Comparison of ENCODE assay signal across 8 cellular contexts in the genomic region with DNA sequence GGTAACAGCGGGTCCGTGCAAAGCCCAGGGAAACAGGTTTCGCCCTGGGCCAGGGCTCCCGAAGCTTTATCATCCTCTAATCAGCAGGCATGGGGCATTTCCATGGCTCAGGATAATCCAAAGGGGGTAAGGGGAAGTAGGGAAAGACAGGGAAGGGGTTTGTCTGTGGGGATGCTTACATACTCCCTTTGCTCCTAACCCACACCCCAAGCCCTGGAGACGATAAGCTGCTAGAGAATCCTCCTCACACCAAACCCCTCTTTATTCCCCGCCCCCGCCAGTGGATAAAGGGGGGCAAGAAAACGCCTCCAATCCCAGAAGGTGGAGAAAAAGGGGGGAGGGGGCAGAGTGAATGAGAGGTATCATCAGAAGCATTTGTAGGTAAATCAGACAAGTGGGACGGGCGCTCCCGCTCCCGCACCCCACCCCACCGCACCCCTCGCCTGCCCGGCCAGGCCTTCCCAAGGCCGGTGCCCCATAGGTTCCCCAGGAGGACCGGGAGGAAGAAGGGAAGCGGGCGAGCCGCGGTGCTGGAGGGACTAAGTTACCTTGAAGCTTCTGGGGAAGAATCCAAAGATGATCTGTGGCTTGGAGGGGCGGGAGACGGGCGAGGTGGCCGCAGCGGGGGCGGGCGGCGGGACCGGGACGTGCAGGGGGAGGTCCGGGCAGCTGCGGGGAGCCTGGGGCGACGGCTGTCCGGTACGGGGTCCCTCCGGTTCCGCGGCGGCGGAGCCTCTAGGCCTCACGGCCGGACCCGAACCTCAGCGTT. TPM values are rescaled to one million over a fixed set of nuclear protein-coding genes. Genes with fewer than 3 reads are reported as not detected.
DNase-seq lines count a peak whose midpoint lies in the region; ATAC-seq, FAIRE-seq and TF ChIP-seq lines count a peak whose summit lies in the region.

No MANE protein-coding gene starts in this region.

- under 1% methylated on average over 21 of the region's 46 CpGs for WGBS in A549 (ENCODE audit: missing lambda C conversion rate)
- 0% methylated on average over 22 to 33 of the region's 46 CpGs for WGBS in mesodermal cell (ENCODE audit: insufficient coverage in 2 of 2), 2 experiments
- under 1% methylated on average over 46 of the region's 46 CpGs for WGBS in urinary bladder

- H3K4me1 ChIP-seq in A549 (peaks cover 10% of the 10 kb centered on the region; the same call in 2 of the 3 replicates), mesodermal cell (ENCODE audit: control insufficient read depth, insufficient read depth, low read length, poor library complexity, severe bottlenecking) (no peaks in the 10 kb centered on the region), urinary bladder (ENCODE audit: insufficient read depth) (no peaks in the 10 kb centered on the region)

- DNase-seq in A549 (ENCODE audit: low read depth in 1 of 2, low spot score in 1 of 2) (no peak), GM12865 (ENCODE audit: low read depth) (no peak), SW480 (ENCODE audit: low spot score) (peak; percentile 27), OCI-M2 (lab: John Stamatoyannopoulos, UW; ENCODE audit: unreplicated experiment) (no peak)
- peak; percentile 8 for DNase-seq in effector CD4-positive, alpha-beta T cell

- peak; percentile 41 to 47 for ATAC-seq in A549
- ATAC-seq in HG03135 (IDR thresholded peaks at IDR 0.05; ENCODE audit: unreplicated experiment), result peak; percentile 17

- H3K27ac ChIP-seq in A549 (peak overlapping the region; percentile 92 to 97), mesodermal cell (ENCODE audit: low read depth, low read length, severe bottlenecking) (peak overlapping the region; percentile 87), urinary bladder (ENCODE audit: low read depth) (peak overlapping the region; percentile 86)

- TF ChIP-seq POLR2A in A549 (IDR thresholded peaks at IDR 0.05; ENCODE audit: low read length), result no peak

- H3K4me3 ChIP-seq in A549 (peak overlapping the region; percentile 71), GM12865 (ENCODE audit: low read depth, low read length) (peak overlapping the region; percentile 97), mesodermal cell (ENCODE audit: extremely low read depth, insufficient read depth, low read length, poor library complexity, severe bottlenecking) (peak overlapping the region; percentile 98), urinary bladder (ENCODE audit: low read depth, low read length) (peak overlapping the region; percentile 90)

- H3K9me3 ChIP-seq in A549, result no peaks in the 10 kb centered on the region
- H3K9me3 ChIP-seq in mesodermal cell (ENCODE audit: control insufficient read depth, low read length), result no peaks in the 10 kb centered on the region

- TF ChIP-seq EP300 in A549 (IDR thresholded peaks at IDR 0.05), result no peak

- CTCF ChIA-PET in A549 (lab: Yijun Ruan, JAX), result interaction anchor here (0.7 to 4.3 kb wide), 4 partner anchors 11 to 154 kb away, joined by 3 to 38 read pairs (median 4); no protein-coding TSS in a partner anchor

- POLR2A ChIA-PET in A549 (lab: Yijun Ruan, JAX), result interaction anchor here (0.6 to 2.4 kb wide), 8 partner anchors 10 to 211 kb away, joined by 3 to 37 read pairs (median 5); partner anchors contain the start of gene WDR89

- FAIRE-seq in A549 (lab: Jason Lieb, UNC), result no peak

- TF ChIP-seq RAD21 in A549 (conservative IDR thresholded peaks at IDR 0.05 in 1 of 2, IDR thresholded peaks at IDR 0.05 in 1 of 2), result no peak

- H3K4me2 ChIP-seq in A549, result peak overlapping the region; percentile 86

- peaks cover 20% of the 10 kb centered on the region for H3K36me3 ChIP-seq in mesodermal cell (ENCODE audit: control insufficient read depth, insufficient read depth, low read length)
- peaks cover 6% of the 10 kb centered on the region for H3K36me3 ChIP-seq in urinary bladder (ENCODE audit: insufficient read depth)

- no peak for TF ChIP-seq CTCF in A549 (IDR thresholded peaks at IDR 0.05)
- no peak for TF ChIP-seq CTCF in GM12865 (IDR thresholded peaks at IDR 0.05; ENCODE audit: insufficient read depth, low read depth, low read length, missing control alignments)

TF ChIP-seq in A549, 52 proteins besides CTCF, POLR2A, EP300 and RAD21:
- TF ChIP-seq, protein P1, sequence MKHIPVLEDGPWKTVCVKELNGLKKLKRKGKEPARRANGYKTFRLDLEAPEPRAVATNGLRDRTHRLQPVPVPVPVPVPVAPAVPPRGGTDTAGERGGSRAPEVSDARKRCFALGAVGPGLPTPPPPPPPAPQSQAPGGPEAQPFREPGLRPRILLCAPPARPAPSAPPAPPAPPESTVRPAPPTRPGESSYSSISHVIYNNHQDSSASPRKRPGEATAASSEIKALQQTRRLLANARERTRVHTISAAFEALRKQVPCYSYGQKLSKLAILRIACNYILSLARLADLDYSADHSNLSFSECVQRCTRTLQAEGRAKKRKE (CRISPR knock-in tag; IDR thresholded peaks at IDR 0.05; ENCODE audit: low read depth), result no peak
- no peak for TF ChIP-seq MAZ (IDR thresholded peaks at IDR 0.05; ENCODE audit: borderline replicate concordance, low read depth, low read length)
- TF ChIP-seq, protein P2, sequence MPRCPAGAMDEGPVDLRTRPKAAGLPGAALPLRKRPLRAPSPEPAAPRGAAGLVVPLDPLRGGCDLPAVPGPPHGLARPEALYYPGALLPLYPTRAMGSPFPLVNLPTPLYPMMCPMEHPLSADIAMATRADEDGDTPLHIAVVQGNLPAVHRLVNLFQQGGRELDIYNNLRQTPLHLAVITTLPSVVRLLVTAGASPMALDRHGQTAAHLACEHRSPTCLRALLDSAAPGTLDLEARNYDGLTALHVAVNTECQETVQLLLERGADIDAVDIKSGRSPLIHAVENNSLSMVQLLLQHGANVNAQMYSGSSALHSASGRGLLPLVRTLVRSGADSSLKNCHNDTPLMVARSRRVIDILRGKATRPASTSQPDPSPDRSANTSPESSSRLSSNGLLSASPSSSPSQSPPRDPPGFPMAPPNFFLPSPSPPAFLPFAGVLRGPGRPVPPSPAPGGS (IDR thresholded peaks at IDR 0.05), result no peak
- TF ChIP-seq HMGXB4 (CRISPR knock-in tag; IDR thresholded peaks at IDR 0.05; ENCODE audit: borderline replicate concordance), result no peak
- TF ChIP-seq SMC3 (IDR thresholded peaks at IDR 0.05), result no peak
- no peak for TF ChIP-seq POLR2AphosphoS2 (conservative IDR thresholded peaks at IDR 0.05; ENCODE audit: low read length)
- TF ChIP-seq HOXB13 (CRISPR knock-in tag; IDR thresholded peaks at IDR 0.05; ENCODE audit: low read depth), result no peak
- TF ChIP-seq, protein P3, sequence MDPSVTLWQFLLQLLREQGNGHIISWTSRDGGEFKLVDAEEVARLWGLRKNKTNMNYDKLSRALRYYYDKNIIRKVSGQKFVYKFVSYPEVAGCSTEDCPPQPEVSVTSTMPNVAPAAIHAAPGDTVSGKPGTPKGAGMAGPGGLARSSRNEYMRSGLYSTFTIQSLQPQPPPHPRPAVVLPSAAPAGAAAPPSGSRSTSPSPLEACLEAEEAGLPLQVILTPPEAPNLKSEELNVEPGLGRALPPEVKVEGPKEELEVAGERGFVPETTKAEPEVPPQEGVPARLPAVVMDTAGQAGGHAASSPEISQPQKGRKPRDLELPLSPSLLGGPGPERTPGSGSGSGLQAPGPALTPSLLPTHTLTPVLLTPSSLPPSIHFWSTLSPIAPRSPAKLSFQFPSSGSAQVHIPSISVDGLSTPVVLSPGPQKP (IDR thresholded peaks at IDR 0.05; ENCODE audit: low read depth, low read length), result no peak
- no peak for TF ChIP-seq HEYL (CRISPR knock-in tag; IDR thresholded peaks at IDR 0.05)
- TF ChIP-seq HOXB5 (CRISPR knock-in tag; IDR thresholded peaks at IDR 0.05), result no peak

RNA-seq across cellular contexts. Expression of gene PPP2R5E, which starts 0.8 kb away (rescaled TPM):
- 23.2 and 25.0 TPM in 2 replicates for polyA plus RNA-seq in A549 (2011; rRNA removed)
- polyA plus RNA-seq in A549 (2012; cell fraction: cytosol; rRNA removed), result 5.6 and 7.1 TPM in 2 replicates
- 5.6 and 7.0 TPM in 2 replicates for polyA plus RNA-seq in A549 (2012; cell fraction: nucleus; rRNA removed)
- polyA plus RNA-seq in A549 (2017; fragmentation: RNase III; extraction: RNeasy Plus Mini Kit Qiagen cat#74134 plus additional on column Dnase treatment), result 21.4 to 23.3 TPM (median 22.6 TPM) in 3 replicates
- 11.0 and 13.1 TPM in 2 replicates for polyA minus RNA-seq in A549 (2011; rRNA and poly(A)+ RNA removed)
- 48.9 TPM for polyA plus RNA-seq in mesodermal cell (2013, experiment 1 of 2)
- polyA plus RNA-seq in mesodermal cell (2013, experiment 2 of 2), result 54.5 TPM
- 41.7 TPM for total RNA-seq in urinary bladder
- 16.5 TPM for polyA plus RNA-seq in urinary bladder

Comparison
In these comparisons a context has a peak if more than half of its experiments do, and no peak if none do; other contexts are left out.
1. DNase-seq: peak in SW480 (single experiment) and effector CD4-positive, alpha-beta T cell (single experiment); none in A549 (0 of 2), GM12865 (single experiment) and OCI-M2 (single experiment).
2. Peak in every context shown above with its lines, with median percentiles within 50 percentile points of each other: H3K27ac ChIP-seq and H3K4me3 ChIP-seq.